Comparison of ENCODE assay signal across 9 cellular contexts in genomic region chr5:111680737-111681413, GRCh38.
A peak's percentile ranks its signal among the peaks of the same experiment; 100 is the strongest.
DNase-seq lines count a peak whose midpoint lies in the region; ATAC-seq, FAIRE-seq and TF ChIP-seq lines count a peak whose summit lies in the region.
"Had no signal": no experiment of that assay in that cellular context is flagged by ENCODE, and none has a peak within 500 bp of the region (broad histone marks: within the 10 kb centered on the region; RNA-seq: fewer than 3 reads in every experiment).

No MANE protein-coding gene starts in this region.

- H3K9me3 ChIP-seq in pancreas: no peaks in the 10 kb centered on the region

- no peaks in the 10 kb centered on the region for H3K4me1 Mint-ChIP-seq in activated naive CD4-positive, alpha-beta T cell treated with anti-CD3 and anti-CD28 coated beads, Interleukin-2, amount 10 ng/mL, durations not matched to agents 7 days and 5 days

- no peaks in the 10 kb centered on the region for H3K9me3 Mint-ChIP-seq in activated naive CD4-positive, alpha-beta T cell treated with anti-CD3 and anti-CD28 coated beads, Interleukin-2, amount 10 ng/mL, durations not matched to agents 7 days and 5 days

- peak; percentile 94 for DNase-seq in DMS 273 (lab: John Stamatoyannopoulos, UW; ENCODE audit: unreplicated experiment)
- peak; percentile 36 for DNase-seq in NCI-H446 treated with DMSO at 0.1 percent for 48 hours (lab: John Stamatoyannopoulos, UW)
- DNase-seq in epithelial cell of proximal tubule (ENCODE audit: low read depth): peak; percentile 91
- DNase-seq in pancreas: peak in 4 of 6 donors; percentile 28 to 63 (median 40)
- no peak for DNase-seq in NCI-H345 (lab: John Stamatoyannopoulos, UW)
- no peak for DNase-seq in activated T-cell treated with anti-CD3 and anti-CD28 coated beads, Interleukin-2, amount 50 U/mL, for 48 hours
- no peak for DNase-seq in activated naive CD4-positive, alpha-beta T cell treated with anti-CD3 and anti-CD28 coated beads, Interleukin-2, amount 10 ng/mL, durations not matched to agents 7 days and 5 days

- TF ChIP-seq CTCF in epithelial cell of proximal tubule (conservative IDR thresholded peaks at IDR 0.05; ENCODE audit: low read depth, low read length) (no peak), pancreas (IDR thresholded peaks at IDR 0.05) (no peak)

- H3K4me3 ChIP-seq in epithelial cell of proximal tubule (ENCODE audit: low read depth, low read length) (no peak overlapping the region), pancreas (no peak overlapping the region)

- no peaks in the 10 kb centered on the region for H3K36me3 ChIP-seq in pancreas

- intact Hi-C loops in pancreas (cut with DNase I): no loop called here

- H3K36me3 Mint-ChIP-seq in activated naive CD4-positive, alpha-beta T cell treated with anti-CD3 and anti-CD28 coated beads, Interleukin-2, amount 10 ng/mL, durations not matched to agents 7 days and 5 days: no peaks in the 10 kb centered on the region

- peaks cover 0 to 7% (median 0%) of the 10 kb centered on the region in 3 donors for H3K4me1 ChIP-seq in pancreas

- H3K4me3 Mint-ChIP-seq in activated naive CD4-positive, alpha-beta T cell treated with anti-CD3 and anti-CD28 coated beads, Interleukin-2, amount 10 ng/mL, durations not matched to agents 7 days and 5 days: no peak overlapping the region

- peaks cover 28% of the 10 kb centered on the region for H3K27me3 Mint-ChIP-seq in activated naive CD4-positive, alpha-beta T cell treated with anti-CD3 and anti-CD28 coated beads, Interleukin-2, amount 10 ng/mL, durations not matched to agents 7 days and 5 days

- FAIRE-seq in pancreas (lab: Jason Lieb, UNC): no peak
- FAIRE-seq: GM18507 had no signal

- H3K27me3 ChIP-seq in pancreas: no peaks in the 10 kb centered on the region

- CTCF ChIA-PET in activated naive CD4-positive, alpha-beta T cell treated with anti-CD3 and anti-CD28 coated beads, Interleukin-2, amount 10 ng/mL, durations not matched to agents 7 days and 5 days (lab: Charles Lee): no interaction called here

- ATAC-seq in pancreas: peak; percentile 68 to 89 (median 82)
- no peak for ATAC-seq in GM21390 (IDR thresholded peaks at IDR 0.05; ENCODE audit: unreplicated experiment)

- 34 to 40% methylated on average over 6 of the region's 6 CpGs for WGBS in pancreas, 2 donors

- no peak overlapping the region for H3K27ac Mint-ChIP-seq in activated naive CD4-positive, alpha-beta T cell treated with anti-CD3 and anti-CD28 coated beads, Interleukin-2, amount 10 ng/mL, durations not matched to agents 7 days and 5 days

- H3K27ac ChIP-seq in pancreas: peak overlapping the region in 2 of 4 donors; percentile 15 to 48

Comparison
In these comparisons a context has a peak if more than half of its experiments do, and no peak if none do; other contexts are left out.
1. DNase-seq: peak in DMS 273 (single experiment), NCI-H446 treated with DMSO at 0.1 percent for 48 hours (single experiment), epithelial cell of proximal tubule (single experiment) and pancreas (4 of 6); none in NCI-H345 (single experiment), activated T-cell treated with anti-CD3 and anti-CD28 coated beads, Interleukin-2, amount 50 U/mL, for 48 hours (0 of 2) and activated naive CD4-positive, alpha-beta T cell treated with anti-CD3 and anti-CD28 coated beads, Interleukin-2, amount 10 ng/mL, durations not matched to agents 7 days and 5 days (single experiment).